ENCODE assay signal across 2 cellular contexts in genomic region chr7:54674891-54675290, GRCh38.
TF ChIP-seq lines count a peak whose summit lies in the region.

No MANE protein-coding gene starts in this region.

TF ChIP-seq in GM23338, 12 proteins besides CTCF, POLR2A, EP300 and RAD21 (continued from another document):
- TF ChIP-seq REST (IDR thresholded peaks at IDR 0.05; ENCODE audit: unreplicated experiment) (no peak), ZNF462 (CRISPR knock-in tag; IDR thresholded peaks at IDR 0.05) (no peak), JUNB (IDR thresholded peaks at IDR 0.05; ENCODE audit: unreplicated experiment) (no peak), EZH2 (IDR thresholded peaks at IDR 0.05; ENCODE audit: low read depth, unreplicated experiment) (no peak), ZNF114 (CRISPR knock-in tag; IDR thresholded peaks at IDR 0.05) (no peak), EZH2phosphoT487 (IDR thresholded peaks at IDR 0.05; ENCODE audit: unreplicated experiment) (no peak), STAT1 (IDR thresholded peaks at IDR 0.05; ENCODE audit: unreplicated experiment) (no peak), ETS1 (IDR thresholded peaks at IDR 0.05) (no peak)

TF ChIP-seq in H1, 55 proteins besides CTCF, POLR2A, EP300 and RAD21 (continued from another document):
- TF ChIP-seq POLR2AphosphoS5 (IDR thresholded peaks at IDR 0.05; ENCODE audit: low read depth, low read length) (no peak), YY1 (IDR thresholded peaks at IDR 0.05; ENCODE audit: low read depth, low read length) (no peak)
